ENCODE assay signal across 9 cellular contexts in the genomic region with DNA sequence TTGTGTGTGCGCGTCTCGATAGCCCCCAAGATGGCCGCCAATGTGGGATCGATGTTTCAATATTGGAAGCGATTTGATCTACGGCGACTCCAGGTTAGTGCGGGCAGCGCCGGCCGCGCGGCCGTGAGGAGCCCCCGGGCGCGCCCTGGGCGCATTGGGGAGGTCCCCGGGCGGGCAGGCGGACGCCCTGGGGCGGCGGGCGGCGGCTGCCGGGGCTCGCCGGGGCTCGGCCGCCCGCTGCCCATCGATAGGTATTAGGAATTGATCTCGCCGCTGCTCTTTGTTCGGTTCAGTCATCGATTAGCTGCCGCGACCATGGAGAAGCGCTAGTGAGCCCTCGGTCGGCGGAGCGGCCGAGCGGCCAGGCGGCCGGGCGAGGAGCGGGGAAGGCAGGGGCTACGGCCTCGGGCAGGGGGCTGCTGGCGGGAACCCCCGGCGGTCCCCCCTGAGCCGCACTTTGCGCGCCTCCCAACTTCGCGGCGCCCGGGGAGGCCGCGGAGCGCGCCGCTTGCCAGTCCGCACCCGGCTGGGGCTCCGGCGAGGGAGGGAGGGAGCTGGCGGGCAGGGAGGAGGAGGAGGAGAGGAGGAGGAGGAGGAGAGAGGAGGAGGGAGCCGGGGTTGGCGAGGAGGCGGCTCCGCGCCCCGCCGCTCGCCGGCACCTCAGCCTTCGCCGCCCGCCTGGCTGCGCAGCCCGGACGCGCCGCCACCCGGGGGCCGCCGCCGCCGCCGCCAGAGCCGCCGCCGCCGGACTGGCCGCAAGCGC. TPM values are rescaled to one million over a fixed set of nuclear protein-coding genes. Genes with fewer than 3 reads are reported as not detected.
A peak's percentile ranks its signal among the peaks of the same experiment; 100 is the strongest.
DNase-seq lines count a peak whose midpoint lies in the region; ATAC-seq and TF ChIP-seq lines count a peak whose summit lies in the region.
"Had no signal": no experiment of that assay in that cellular context is flagged by ENCODE, and none has a peak within 500 bp of the region (broad histone marks: within the 10 kb centered on the region; RNA-seq: fewer than 3 reads in every experiment).

A gene (plus strand): TSS at position 18 of the 763 bp plus-strand sequence.

- no peak for DNase-seq in CD4-positive, alpha-beta T cell
- DNase-seq in LNCaP clone FGC (ENCODE audit: low read depth) (no peak), midbrain (lab: John Stamatoyannopoulos, UW) (no peak), medulla oblongata (ENCODE audit: extremely low spot score) (no peak)
- DNase-seq in naive thymus-derived CD4-positive, alpha-beta T cell: peak in 1 of 9 donors; percentile 9

- intact Hi-C loops in CD4-positive, alpha-beta T cell (cut with DNase I, micrococcal nuclease): no loop called here
- intact Hi-C loops in naive thymus-derived CD4-positive, alpha-beta T cell (cut with micrococcal nuclease): loop anchor here in 1 of 2 donors (10.0 kb wide), 1 partner anchor 60 kb away; no protein-coding TSS in a partner anchor

- H3K36me3 ChIP-seq in naive thymus-derived CD4-positive, alpha-beta T cell (ENCODE audit: control insufficient read depth in 2 of 3, insufficient read depth in 3 of 3, low read length in 3 of 3): no peaks in the 10 kb centered on the region

- CTCF ChIA-PET in CD4-positive, alpha-beta T cell (lab: Charles Lee): no interaction called here
- CTCF ChIA-PET in naive thymus-derived CD4-positive, alpha-beta T cell (lab: Charles Lee): no interaction called here

- H3K9me3 Mint-ChIP-seq in CD4-positive, alpha-beta T cell: no peaks in the 10 kb centered on the region
- no peaks in the 10 kb centered on the region for H3K9me3 Mint-ChIP-seq in brain
- no peaks in the 10 kb centered on the region for H3K9me3 Mint-ChIP-seq in naive thymus-derived CD4-positive, alpha-beta T cell

- no peaks in the 10 kb centered on the region for H3K36me3 Mint-ChIP-seq in CD4-positive, alpha-beta T cell (ENCODE audit: low read depth)
- H3K36me3 Mint-ChIP-seq in brain: no peaks in the 10 kb centered on the region
- H3K36me3 Mint-ChIP-seq in naive thymus-derived CD4-positive, alpha-beta T cell: peaks cover 0 to 1% (median 0%) of the 10 kb centered on the region in 5 donors

- peak within 1 kb of the TSS; percentile 40 for H3K4me3 ChIP-seq in LNCaP clone FGC (ENCODE audit: low read depth, low read length)
- peak within 1 kb of the TSS; percentile 19 for H3K4me3 ChIP-seq in naive thymus-derived CD4-positive, alpha-beta T cell (ENCODE audit: low read length)

- H3K27ac Mint-ChIP-seq in CD4-positive, alpha-beta T cell: no peak within 1 kb of the TSS
- H3K27ac Mint-ChIP-seq in brain: peak within 1 kb of the TSS; percentile 77 to 96 (median 95)
- peak within 1 kb of the TSS in 2 of 9 donors; percentile 51 to 56 for H3K27ac Mint-ChIP-seq in naive thymus-derived CD4-positive, alpha-beta T cell

- H3K9me3 ChIP-seq in CD4-positive, alpha-beta T cell (ENCODE audit: control insufficient read depth, low read length): no peaks in the 10 kb centered on the region
- no peaks in the 10 kb centered on the region for H3K9me3 ChIP-seq in naive thymus-derived CD4-positive, alpha-beta T cell (ENCODE audit: control insufficient read depth in 2 of 3, low read length in 3 of 3)

- peak within 1 kb of the TSS; percentile 80 for H3K4me3 Mint-ChIP-seq in CD4-positive, alpha-beta T cell
- peak within 1 kb of the TSS; percentile 88 to 98 (median 88) for H3K4me3 Mint-ChIP-seq in brain
- peak within 1 kb of the TSS; percentile 53 to 93 (median 80) for H3K4me3 Mint-ChIP-seq in naive thymus-derived CD4-positive, alpha-beta T cell

- TF ChIP-seq CTCF in CD4-positive, alpha-beta T cell (IDR thresholded peaks at IDR 0.05): no peak
- TF ChIP-seq CTCF in LNCaP clone FGC (IDR thresholded peaks at IDR 0.05; ENCODE audit: control insufficient read depth, extremely low read depth, insufficient read depth) (no peak), brain (conservative IDR thresholded peaks at IDR 0.05) (no peak)

- H3K27me3 Mint-ChIP-seq in CD4-positive, alpha-beta T cell: peaks cover 83% of the 10 kb centered on the region
- H3K27me3 Mint-ChIP-seq in brain: peaks cover 25% of the 10 kb centered on the region
- peaks cover 50 to 86% (median 68%) of the 10 kb centered on the region in 5 donors for H3K27me3 Mint-ChIP-seq in naive thymus-derived CD4-positive, alpha-beta T cell

- peaks cover 72% of the 10 kb centered on the region for H3K27me3 ChIP-seq in CD4-positive, alpha-beta T cell (ENCODE audit: control insufficient read depth, insufficient read depth, low read length)
- H3K27me3 ChIP-seq in naive thymus-derived CD4-positive, alpha-beta T cell (ENCODE audit: control insufficient read depth in 2 of 2, insufficient read depth in 2 of 2, low read length in 2 of 2): peaks cover 10 to 33% of the 10 kb centered on the region in 2 donors

- POLR2A ChIA-PET in CD4-positive, alpha-beta T cell (lab: Charles Lee): no interaction called here
- POLR2A ChIA-PET in naive thymus-derived CD4-positive, alpha-beta T cell (lab: Charles Lee): no interaction called here

- peaks cover 28% of the 10 kb centered on the region for H3K4me1 Mint-ChIP-seq in CD4-positive, alpha-beta T cell (ENCODE audit: low read depth)
- H3K4me1 Mint-ChIP-seq in brain: peaks cover 68% of the 10 kb centered on the region
- peaks cover 12 to 28% (median 23%) of the 10 kb centered on the region in 7 donors for H3K4me1 Mint-ChIP-seq in naive thymus-derived CD4-positive, alpha-beta T cell

- H3K4me1 ChIP-seq in naive thymus-derived CD4-positive, alpha-beta T cell (ENCODE audit: control insufficient read depth in 2 of 2, insufficient read depth in 2 of 2, low read length in 2 of 2): peaks cover 0 to 24% of the 10 kb centered on the region in 2 donors

- no peak for ATAC-seq in CD4-positive, alpha-beta T cell (ENCODE audit: poor library complexity)
- no peak for ATAC-seq in naive thymus-derived CD4-positive, alpha-beta T cell
- ATAC-seq in HG02970 (IDR thresholded peaks at IDR 0.05; ENCODE audit: low FRiP score, unreplicated experiment) (no peak), GM18511 (IDR thresholded peaks at IDR 0.05; ENCODE audit: unreplicated experiment) (no peak)

- no peak within 1 kb of the TSS for H3K27ac ChIP-seq in CD4-positive, alpha-beta T cell (ENCODE audit: low read depth, low read length)
- no peak within 1 kb of the TSS for H3K27ac ChIP-seq in naive thymus-derived CD4-positive, alpha-beta T cell (ENCODE audit: low read depth, low read length)

RNA-seq across cellular contexts. Expression of the gene that starts here (rescaled TPM):
- under 1 TPM; 0.20 to 0.30 TPM for total RNA-seq in CD4-positive, alpha-beta T cell
- polyA plus RNA-seq in brain (ENCODE audit: insufficient read depth, low read depth, low replicate concordance): 6.0 TPM
- 1 to 10 TPM in 2 of 5 experiments, under 1 TPM in 1, not detected in 2; 0.10 to 1.6 (median 1.2) TPM for total RNA-seq in naive thymus-derived CD4-positive, alpha-beta T cell
- polyA plus RNA-seq in naive thymus-derived CD4-positive, alpha-beta T cell: under 1 TPM; 0.08 to 0.10 TPM
- total RNA-seq: epithelial cell of proximal tubule had no signal
